11 cellular contexts compared by ENCODE assay signal in genomic region chr9:4596165-4596922, GRCh38.
DNase-seq lines count a peak whose midpoint lies in the region; ATAC-seq and TF ChIP-seq lines count a peak whose summit lies in the region.
"Had no signal": no experiment of that assay in that cellular context is flagged by ENCODE, and none has a peak within 500 bp of the region (broad histone marks: within the 10 kb centered on the region; RNA-seq: fewer than 3 reads in every experiment).

No MANE protein-coding gene starts in this region.

- no peak overlapping the region for H3K27ac Mint-ChIP-seq in WTC11

- H3K9me3 Mint-ChIP-seq in WTC11 = no peaks in the 10 kb centered on the region

- H3K4me3 ChIP-seq in left lung = no peak overlapping the region

- H3K36me3 Mint-ChIP-seq in WTC11 = no peaks in the 10 kb centered on the region

- TF ChIP-seq CTCF in WTC11 (IDR thresholded peaks at IDR 0.05) (no peak), left lung (IDR thresholded peaks at IDR 0.05) (no peak)

- CTCF ChIA-PET in WTC11 (lab: Charles Lee) = interaction anchor here (1.1 to 1.5 kb wide), 2 partner anchors 8 to 105 kb away, joined by 6 read pairs; no protein-coding TSS in a partner anchor

- peaks cover 12% of the 10 kb centered on the region for H3K4me1 Mint-ChIP-seq in WTC11

- POLR2A ChIA-PET in WTC11 (lab: Charles Lee) = no interaction called here

- peaks cover 3 to 4% of the 10 kb centered on the region in 2 donors for H3K4me1 ChIP-seq in left lung

- ATAC-seq in GM21528 (IDR thresholded peaks at IDR 0.05; ENCODE audit: low FRiP score, unreplicated experiment) (peak; percentile 70), WTC11 (0 out of 2 replicates have a peak, but pooled peaks have one; percentile 24), left lung (no peak), HG03521 (IDR thresholded peaks at IDR 0.05; ENCODE audit: unreplicated experiment) (no peak)
- ATAC-seq: left colon had no signal

- no peaks in the 10 kb centered on the region for H3K9me3 ChIP-seq in left lung
- H3K9me3 ChIP-seq: ascending aorta had no signal

- intact Hi-C loops in left lung (cut with DNase I) = no loop called here

- H3K4me3 Mint-ChIP-seq in WTC11 = no peak overlapping the region

- H3K27me3 ChIP-seq in left lung = no peaks in the 10 kb centered on the region
- H3K27me3 ChIP-seq: ascending aorta had no signal

- no peaks in the 10 kb centered on the region for H3K36me3 ChIP-seq in left lung
- H3K36me3 ChIP-seq: ascending aorta had no signal

- H3K27me3 Mint-ChIP-seq in WTC11 (ENCODE audit: low read depth) = no peaks in the 10 kb centered on the region

- H3K27ac ChIP-seq in left lung = peak overlapping the region in 1 of 2 donors; percentile 0

- no peak for DNase-seq in WTC11 (ENCODE audit: low spot score)
- peak; percentile 64 for DNase-seq in dermis blood vessel endothelial cell
- DNase-seq in stimulated activated CD4-positive, alpha-beta T cell treated with anti-CD3 and anti-CD28 coated beads, TNF-alpha, amount 100 ng/mL, for 4 hours (ENCODE audit: low read depth in 3 of 3) = peak in 2 of 3 experiments; percentile 6 to 19
- DNase-seq in NCI-H2171 (lab: John Stamatoyannopoulos, UW) = no peak
- DNase-seq in left lung = no peak
- DNase-seq in GM03348 (ENCODE audit: low spot score) = no peak
- DNase-seq: NCI-H187 had no signal

TF ChIP-seq in WTC11, 78 proteins besides CTCF, POLR2A, EP300 and RAD21:
- TF ChIP-seq CREM (CRISPR knock-in tag; IDR thresholded peaks at IDR 0.05) (no peak), ZNF671 (CRISPR knock-in tag; IDR thresholded peaks at IDR 0.05) (no peak), USF2 (CRISPR knock-in tag; IDR thresholded peaks at IDR 0.05) (no peak), ETV6 (CRISPR knock-in tag; IDR thresholded peaks at IDR 0.05) (no peak), HMGXB4 (CRISPR knock-in tag; IDR thresholded peaks at IDR 0.05) (no peak), CBFB (CRISPR knock-in tag; IDR thresholded peaks at IDR 0.05; ENCODE audit: low read depth) (no peak), MYBL2 (CRISPR knock-in tag; IDR thresholded peaks at IDR 0.05) (no peak), ATF6 (CRISPR knock-in tag; IDR thresholded peaks at IDR 0.05) (no peak), ZNF138 (CRISPR knock-in tag; conservative IDR thresholded peaks at IDR 0.05) (no peak)

Comparison
In these comparisons a context has a peak if more than half of its experiments do, and no peak if none do; other contexts are left out.
1. ATAC-seq: peak in GM21528 (single experiment) and WTC11 (single experiment); none in left lung (single experiment) and HG03521 (single experiment).
2. DNase-seq: peak in dermis blood vessel endothelial cell (single experiment) and stimulated activated CD4-positive, alpha-beta T cell treated with anti-CD3 and anti-CD28 coated beads, TNF-alpha, amount 100 ng/mL, for 4 hours (2 of 3); none in WTC11 (single experiment), NCI-H2171 (single experiment), left lung (0 of 2) and GM03348 (single experiment).